ENCODE assay signal across 29 cellular contexts in the genomic region with DNA sequence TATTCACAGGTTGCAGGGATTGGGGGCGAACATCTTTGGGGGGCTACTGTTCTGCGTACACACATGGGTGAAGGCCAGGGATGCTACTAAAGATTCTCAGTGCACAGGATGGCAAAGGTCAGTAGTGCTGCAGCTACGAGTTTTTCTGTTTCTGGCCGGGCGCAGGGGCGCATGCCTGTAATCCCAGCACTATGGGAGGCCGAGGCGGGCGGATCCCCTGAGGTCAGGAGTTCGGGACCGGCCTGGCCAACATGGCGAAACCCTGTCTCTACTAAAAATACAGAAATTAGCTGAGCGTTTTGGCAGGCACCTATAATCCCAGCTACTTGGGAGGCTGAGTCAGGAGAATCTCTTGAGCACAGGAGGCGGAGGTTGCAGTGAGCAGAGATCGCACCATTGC. TPM values are rescaled to one million over a fixed set of nuclear protein-coding genes. Genes with fewer than 3 reads are reported as not detected.
"Had no signal": no experiment of that assay in that cellular context is flagged by ENCODE, and none has a peak within 500 bp of the region (broad histone marks: within the 10 kb centered on the region; RNA-seq: fewer than 3 reads in every experiment).

No MANE protein-coding gene starts in this region.

- H3K9me3 Mint-ChIP-seq: immature natural killer cell; mesothelial cell of epicardium; naive B cell; nephron; stimulated activated naive B cell treated with anti-CD40 and anti-IgM and Interleukin-4, amounts not matched to agents 10 μg/mL and 1 μg/mL and 100 μg/mL, for 72 hours had no signal

- H3K4me3 Mint-ChIP-seq: immature natural killer cell; mesothelial cell of epicardium; stimulated activated naive B cell treated with anti-CD40 and anti-IgM and Interleukin-4, amounts not matched to agents 10 μg/mL and 1 μg/mL and 100 μg/mL, for 72 hours had no signal

- H3K9me3 ChIP-seq: left ventricle myocardium inferior, ovary, right atrium auricular region, right lobe of liver, stomach, testis, thyroid gland, transverse colon, upper lobe of left lung, vagina had no signal

- H3K27me3 ChIP-seq: ovary, right atrium auricular region, right lobe of liver, testis, thyroid gland, upper lobe of left lung, vagina had no signal

- DNase-seq: hypothalamus; immature natural killer cell; kidney; left ventricle myocardium inferior; mesendoderm; naive B cell; right lobe of liver; stimulated activated CD4-positive, alpha-beta T cell treated with anti-CD3 and anti-CD28 coated beads, Interleukin-12 subunit alpha, Interleukin-12 subunit beta, amount 100 ng/mL, for 4 hours; stimulated activated CD4-positive, alpha-beta T cell treated with anti-CD3 and anti-CD28 coated beads, Interleukin-15, amount 100 ng/mL, for 24 hours; stimulated activated CD4-positive, alpha-beta T cell treated with anti-CD3 and anti-CD28 coated beads, Interleukin-2, amount 100 ng/mL, for 24 hours; stimulated activated CD4-positive, alpha-beta T cell treated with anti-CD3 and anti-CD28 coated beads, Interleukin-4, amount 100 ng/mL, for 1 hour; stimulated activated naive B cell treated with anti-CD40 and anti-IgM and Interleukin-4, amounts not matched to agents 10 μg/mL and 1 μg/mL and 100 μg/mL, for 72 hours; stimulated activated naive CD8-positive, alpha-beta T cell treated with anti-CD3 and anti-CD28 coated beads, Interleukin-15, Interleukin-2, amounts not matched to agents 100 U/mL and 50 U/mL, for 24 hours; stomach; testis; thyroid gland; transverse colon had no signal

- H3K4me3 ChIP-seq: left ventricle myocardium inferior, lung, ovary, right atrium auricular region, right lobe of liver, smooth muscle cell, stomach, testis, thyroid gland, transverse colon, upper lobe of left lung, vagina had no signal

- H3K27ac Mint-ChIP-seq: immature natural killer cell; mesothelial cell of epicardium; progenitor cell of endocrine pancreas; stimulated activated naive B cell treated with anti-CD40 and anti-IgM and Interleukin-4, amounts not matched to agents 10 μg/mL and 1 μg/mL and 100 μg/mL, for 72 hours had no signal

- H3K36me3 Mint-ChIP-seq: immature natural killer cell, mesothelial cell of epicardium, naive B cell had no signal

- ATAC-seq: right lobe of liver; stimulated activated naive B cell treated with anti-CD40 and anti-IgM and Interleukin-4, amounts not matched to agents 10 μg/mL and 1 μg/mL and 100 μg/mL, for 72 hours; stimulated activated naive CD8-positive, alpha-beta T cell treated with anti-CD3 and anti-CD28 coated beads, Interleukin-15, Interleukin-2, amounts not matched to agents 100 U/mL and 50 U/mL, for 24 hours had no signal

- H3K36me3 ChIP-seq: left ventricle myocardium inferior, ovary, right atrium auricular region, right lobe of liver, stomach, thyroid gland, transverse colon, upper lobe of left lung, vagina had no signal

- H3K27ac ChIP-seq: left ventricle myocardium inferior, ovary, right atrium auricular region, right lobe of liver, stomach, testis, thyroid gland, transverse colon, upper lobe of left lung, vagina had no signal

RNA-seq across cellular contexts. Expression of a gene that starts 6.1 kb away (rescaled TPM):
- total RNA-seq: kidney, left ventricle myocardium inferior, mononuclear cell, right atrium auricular region, skeletal muscle tissue, urinary bladder, vagina had no signal
- polyA plus RNA-seq: immature natural killer cell had no signal

RNA-seq across cellular contexts. Expression of a gene that starts 23.8 kb away (rescaled TPM):
- total RNA-seq: thyroid gland had no signal
